ENCODE assay signal across 8 cellular contexts in genomic region chr15:75801859-75802593, GRCh38. TPM values are rescaled to one million over a fixed set of nuclear protein-coding genes. Genes with fewer than 3 reads are reported as not detected.
DNase-seq lines count a peak whose midpoint lies in the region; ATAC-seq and TF ChIP-seq lines count a peak whose summit lies in the region.

No MANE protein-coding gene starts in this region.

- H3K4me3 Mint-ChIP-seq in dendritic cell treated with granulocyte-macrophage colony-stimulating factor and Interleukin-4, amounts not matched to agents 40 ng/mL and 50 ng/mL, for 4 days = peak overlapping the region; percentile 41

- H3K9me3 ChIP-seq in right lobe of liver = no peaks in the 10 kb centered on the region

- peaks cover 37% of the 10 kb centered on the region for H3K27me3 Mint-ChIP-seq in dendritic cell treated with granulocyte-macrophage colony-stimulating factor and Interleukin-4, amounts not matched to agents 40 ng/mL and 50 ng/mL, for 4 days

- no peak overlapping the region for H3K27ac ChIP-seq in right lobe of liver

- no peaks in the 10 kb centered on the region for H3K27me3 ChIP-seq in right lobe of liver

- TF ChIP-seq CTCF in right lobe of liver (IDR thresholded peaks at IDR 0.05) = peak; percentile 79 to 94 (median 90)

- ATAC-seq in GM18502 (IDR thresholded peaks at IDR 0.05; ENCODE audit: poor library complexity, unreplicated experiment) (peak; percentile 68), HG03439 (IDR thresholded peaks at IDR 0.05; ENCODE audit: unreplicated experiment) (peak; percentile 70), right lobe of liver (peak; percentile 100), GM21526 (IDR thresholded peaks at IDR 0.05; ENCODE audit: low FRiP score, unreplicated experiment) (no peak)

- H3K27ac Mint-ChIP-seq in dendritic cell treated with granulocyte-macrophage colony-stimulating factor and Interleukin-4, amounts not matched to agents 40 ng/mL and 50 ng/mL, for 4 days = no peak overlapping the region

- H3K9me3 Mint-ChIP-seq in dendritic cell treated with granulocyte-macrophage colony-stimulating factor and Interleukin-4, amounts not matched to agents 40 ng/mL and 50 ng/mL, for 4 days = no peaks in the 10 kb centered on the region

- DNase-seq in NCI-H526 treated with DMSO at 0.1 percent for 48 hours (lab: John Stamatoyannopoulos, UW) = peak; percentile 38
- DNase-seq in activated CD4-positive, alpha-beta T cell treated with anti-CD3 and anti-CD28 coated beads, Interleukin-2, amount 50 U/mL, for 1 hour = peak; percentile 76
- peak; percentile 81 to 85 (median 82) for DNase-seq in right lobe of liver
- DNase-seq in stimulated activated CD4-positive, alpha-beta T cell treated with anti-CD3 and anti-CD28 coated beads, Interleukin-4, amount 100 ng/mL, for 48 hours (ENCODE audit: low read depth in 2 of 2) = peak; percentile 73 to 79

- WGBS in right lobe of liver (ENCODE audit: insufficient coverage, low coverage, low lambda C conversion rate, missing lambda C conversion rate) = 10% methylated on average over 12 of the region's 25 CpGs

- no peak for TF ChIP-seq POLR2A in right lobe of liver (IDR thresholded peaks at IDR 0.05)

- H3K4me1 ChIP-seq in right lobe of liver = no peaks in the 10 kb centered on the region

- H3K4me1 Mint-ChIP-seq in dendritic cell treated with granulocyte-macrophage colony-stimulating factor and Interleukin-4, amounts not matched to agents 40 ng/mL and 50 ng/mL, for 4 days (ENCODE audit: low read depth) = peaks cover 11% of the 10 kb centered on the region

- H3K36me3 Mint-ChIP-seq in dendritic cell treated with granulocyte-macrophage colony-stimulating factor and Interleukin-4, amounts not matched to agents 40 ng/mL and 50 ng/mL, for 4 days (ENCODE audit: low read depth) = no peaks in the 10 kb centered on the region

- no peaks in the 10 kb centered on the region for H3K36me3 ChIP-seq in right lobe of liver

- intact Hi-C loops in dendritic cell treated with granulocyte-macrophage colony-stimulating factor and Interleukin-4, amounts not matched to agents 40 ng/mL and 50 ng/mL, for 4 days (cut with micrococcal nuclease) = loop anchor here (1.0 to 2.0 kb wide), 2 partner anchors 74 to 115 kb away; no protein-coding TSS in a partner anchor
- intact Hi-C loops in right lobe of liver (cut with DNase I) = no loop called here

- H3K4me3 ChIP-seq in right lobe of liver = no peak overlapping the region

RNA-seq across cellular contexts. Expression of gene UBE2Q2, which starts 41.2 kb away (rescaled TPM):
- total RNA-seq in right lobe of liver = 1 to 10 TPM; 2.6 to 9.5 (median 4.6) TPM
